1 cellular context compared by ENCODE assay signal in genomic region chr7:37284805-37285211, GRCh38.
TF ChIP-seq lines count a peak whose summit lies in the region.

No MANE protein-coding gene starts in this region.

TF ChIP-seq in HEK293, 187 proteins besides CTCF, POLR2A, EP300 and RAD21 (continued from another document):
- no peak for TF ChIP-seq PRDM4 (tag by site-specific recombination; IDR thresholded peaks at IDR 0.05)
- no peak for TF ChIP-seq MZF1 (tag by site-specific recombination; IDR thresholded peaks at IDR 0.05; ENCODE audit: borderline replicate concordance)
- TF ChIP-seq ZBTB49 (tag by site-specific recombination; IDR thresholded peaks at IDR 0.05; ENCODE audit: low read depth): no peak
- TF ChIP-seq ZBTB1 (tag by site-specific recombination; IDR thresholded peaks at IDR 0.05): no peak
- TF ChIP-seq ZNF768 (tag by site-specific recombination; IDR thresholded peaks at IDR 0.05): no peak
- peak; percentile 82 for TF ChIP-seq IKZF3 (tag by site-specific recombination; IDR thresholded peaks at IDR 0.05)
- TF ChIP-seq PRDM10 (tag by site-specific recombination; IDR thresholded peaks at IDR 0.05): peak; percentile 62
- no peak for TF ChIP-seq ZFP69B (tag by site-specific recombination; IDR thresholded peaks at IDR 0.05)
